Comparison of ENCODE assay signal across 15 cellular contexts in the genomic region with DNA sequence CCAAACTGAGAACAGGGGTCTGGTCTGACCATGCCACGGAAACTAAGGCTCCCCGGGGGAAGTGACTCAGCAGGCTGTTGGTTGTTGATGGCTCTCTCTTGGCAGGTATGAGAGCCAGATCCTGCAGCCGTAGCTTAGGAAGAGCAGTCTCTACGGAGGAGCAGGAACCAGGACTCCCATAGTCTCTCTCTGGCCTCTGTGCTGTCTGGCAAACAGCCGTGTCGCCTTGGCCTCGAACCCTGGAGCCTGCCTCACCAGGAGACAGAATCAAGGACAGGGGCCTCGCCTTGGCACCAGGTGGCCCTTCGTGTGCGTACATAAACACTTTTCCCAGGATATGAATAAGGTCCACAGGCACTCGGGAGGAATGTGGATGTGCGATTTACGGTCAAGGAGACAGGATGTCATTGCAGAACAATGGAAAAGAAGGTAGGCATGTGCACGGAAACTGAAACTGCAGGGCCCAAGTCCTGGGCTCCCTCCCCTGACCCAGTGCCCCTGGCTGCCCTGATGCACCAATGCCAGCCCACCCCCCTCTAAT. TPM values are rescaled to one million over a fixed set of nuclear protein-coding genes. Genes with fewer than 3 reads are reported as not detected.
DNase-seq lines count a peak whose midpoint lies in the region; ATAC-seq, FAIRE-seq and TF ChIP-seq lines count a peak whose summit lies in the region.
"Had no signal": no experiment of that assay in that cellular context is flagged by ENCODE, and none has a peak within 500 bp of the region (broad histone marks: within the 10 kb centered on the region; RNA-seq: fewer than 3 reads in every experiment).

No MANE protein-coding gene starts in this region.

- 0 out of 2 replicates have a peak overlapping the region, but pooled peaks have one; percentile 31 for H2AFZ ChIP-seq in Loucy (ENCODE audit: low read length)
- no peak overlapping the region for H2AFZ ChIP-seq in HepG2 (ENCODE audit: low read length)

- CTCF ChIA-PET in HepG2 (lab: Yijun Ruan, JAX; ENCODE audit: low intra/inter-chr PET ratio, low total read pairs) = no interaction called here

- H3K9me3 Mint-ChIP-seq in HFFc6 = no peaks in the 10 kb centered on the region
- H3K9me3 Mint-ChIP-seq: activated CD4-positive, alpha-beta T cell treated with anti-CD3 and anti-CD28 coated beads, Interleukin-2, amount 10 ng/mL, durations not matched to agents 7 days and 5 days; CD4-positive, alpha-beta T cell had no signal

- peaks cover 13% of the 10 kb centered on the region for H3K4me1 ChIP-seq in Loucy (ENCODE audit: insufficient read depth, low read length, poor library complexity, severe bottlenecking)
- peaks cover 36% of the 10 kb centered on the region for H3K4me1 ChIP-seq in HepG2 (ENCODE audit: insufficient read depth, low read length)
- H3K4me1 ChIP-seq in spleen = peaks cover 0 to 53% (median 19%) of the 10 kb centered on the region in 6 donors

- H3K9me3 ChIP-seq in Loucy (ENCODE audit: insufficient read depth, low read depth, low read length) (no peaks in the 10 kb centered on the region), HepG2 (ENCODE audit: low read length) (no peaks in the 10 kb centered on the region), spleen (no peaks in the 10 kb centered on the region)

- no peak for TF ChIP-seq POLR2A in HepG2 (IDR thresholded peaks at IDR 0.05; ENCODE audit: insufficient read depth in 1 of 2, low read depth in 2 of 2, low read length in 2 of 2)
- TF ChIP-seq POLR2A in spleen (IDR thresholded peaks at IDR 0.05) = no peak

- H3K4me3 ChIP-seq in Loucy (ENCODE audit: low read length, poor library complexity, severe bottlenecking) (no peak overlapping the region), HepG2 (replicated peaks in 1 of 3; ENCODE audit: insufficient read depth in 1 of 3, low read depth in 2 of 3, low read length in 3 of 3) (no peak overlapping the region; a peak in 1 of 6 replicates), spleen (no peak overlapping the region)

- POLR2A ChIA-PET in HepG2 (lab: Yijun Ruan, JAX) = no interaction called here

- H4K20me1 ChIP-seq in Loucy (ENCODE audit: insufficient read depth, low read length, poor library complexity, severe bottlenecking) (no peaks in the 10 kb centered on the region), HepG2 (ENCODE audit: insufficient read depth, low read length) (no peaks in the 10 kb centered on the region)

- 26% methylated on average over 7 of the region's 14 CpGs for WGBS in HepG2 (ENCODE audit: low lambda C conversion rate)
- 47 to 62% (median 56%) methylated on average over 10 to 14 of the region's 14 CpGs for WGBS in spleen, 5 donors

- no peak overlapping the region for H3K27ac Mint-ChIP-seq in HFFc6
- H3K27ac Mint-ChIP-seq: activated CD4-positive, alpha-beta T cell treated with anti-CD3 and anti-CD28 coated beads, Interleukin-2, amount 10 ng/mL, durations not matched to agents 7 days and 5 days; CD4-positive, alpha-beta T cell had no signal

- H3K27me3 Mint-ChIP-seq in HFFc6 (ENCODE audit: insufficient read depth) = peaks cover 19% of the 10 kb centered on the region
- H3K27me3 Mint-ChIP-seq: activated CD4-positive, alpha-beta T cell treated with anti-CD3 and anti-CD28 coated beads, Interleukin-2, amount 10 ng/mL, durations not matched to agents 7 days and 5 days; CD4-positive, alpha-beta T cell had no signal

- ATAC-seq in HepG2 = peak; percentile 49

- DNase-seq in dermis blood vessel endothelial cell (peak; percentile 96), HepG2 (ENCODE audit: low spot score) (peak; percentile 28), spleen (peak; percentile 88), AML-193 (lab: John Stamatoyannopoulos, UW) (no peak), AG20443 (ENCODE audit: low spot score) (no peak), ecto neural progenitor cell (ENCODE audit: low spot score) (no peak), HFFc6 (no peak)
- DNase-seq: activated CD4-positive, alpha-beta T cell treated with anti-CD3 and anti-CD28 coated beads, Interleukin-2, amount 10 ng/mL, durations not matched to agents 7 days and 5 days; caudate nucleus; CD4-positive, alpha-beta T cell; kidney; NCI-H1417 treated with DMSO at 0.1 percent for 48 hours; NCI-H774; posterior cingulate gyrus had no signal

- in situ Hi-C loops in HepG2 (cut with HindIII; ENCODE audit: extremely low pct_ligation_motif_present, low pct_unique_long_range_greater_than_20kb) = no loop called here

- H3K4me1 Mint-ChIP-seq in HFFc6 (ENCODE audit: low read depth) = peaks cover 13% of the 10 kb centered on the region; the same call in 1 of the 2 replicates
- H3K4me1 Mint-ChIP-seq: activated CD4-positive, alpha-beta T cell treated with anti-CD3 and anti-CD28 coated beads, Interleukin-2, amount 10 ng/mL, durations not matched to agents 7 days and 5 days had no signal

- H3K36me3 ChIP-seq in Loucy (ENCODE audit: insufficient read depth, low read length) (no peaks in the 10 kb centered on the region), HepG2 (replicated peaks in 1 of 2; ENCODE audit: control insufficient read depth in 1 of 2, insufficient read depth in 2 of 2, low read length in 2 of 2) (no peaks in the 10 kb centered on the region), spleen (no peaks in the 10 kb centered on the region)

- peak overlapping the region; percentile 3 for H3K9ac ChIP-seq in Loucy (ENCODE audit: low read depth, low read length, poor library complexity, severe bottlenecking)
- H3K9ac ChIP-seq in HepG2 (ENCODE audit: insufficient read depth, low read depth, low read length) = no peak overlapping the region

- H3F3A ChIP-seq in Loucy (ENCODE audit: low read depth) = no peaks in the 10 kb centered on the region

- no peaks in the 10 kb centered on the region for H3K36me3 Mint-ChIP-seq in HFFc6 (ENCODE audit: low read depth)

- no peak for FAIRE-seq in HepG2 (lab: Jason Lieb, UNC)
- FAIRE-seq: kidney had no signal

- no TSS peak for BruUV-seq in HepG2 (replicated peaks; lab: Mats Ljungman, UMichigan)

- H3K9me2 ChIP-seq in Loucy (replicated peaks; ENCODE audit: low read depth, low read length) = no peaks in the 10 kb centered on the region

- H3K27me3 ChIP-seq in Loucy (ENCODE audit: insufficient read depth, low read length, poor library complexity, severe bottlenecking) (no peaks in the 10 kb centered on the region), HepG2 (ENCODE audit: control insufficient read depth in 1 of 2, insufficient read depth in 2 of 2, low read length in 2 of 2) (peaks cover 9 to 49% of the 10 kb centered on the region in 2 experiments; a peak in 4 of 5 replicates), spleen (replicated peaks in 1 of 7) (no peaks in the 10 kb centered on the region)

- peak overlapping the region; percentile 27 for H3K4me2 ChIP-seq in Loucy (ENCODE audit: low read depth, low read length, poor library complexity, severe bottlenecking)
- peak overlapping the region; percentile 19; the same call in 1 of the 2 replicates for H3K4me2 ChIP-seq in HepG2 (ENCODE audit: low read depth, low read length)

- TF ChIP-seq RAD21 in HepG2 (CRISPR knock-in tag; IDR thresholded peaks at IDR 0.05) = no peak

- TF ChIP-seq CTCF in Loucy (conservative IDR thresholded peaks at IDR 0.05; ENCODE audit: low read length) = no peak
- TF ChIP-seq CTCF in HepG2 (CRISPR knock-in tag; IDR thresholded peaks at IDR 0.05) = no peak
- TF ChIP-seq CTCF in spleen (IDR thresholded peaks at IDR 0.05 in 8 of 11, conservative IDR thresholded peaks at IDR 0.05 in 3 of 11) = no peak
- no peak for TF ChIP-seq CTCF in HFFc6 (IDR thresholded peaks at IDR 0.05)

- no peaks in the 10 kb centered on the region for H3K79me2 ChIP-seq in Loucy (ENCODE audit: insufficient read depth, low read length)
- no peaks in the 10 kb centered on the region for H3K79me2 ChIP-seq in HepG2 (ENCODE audit: insufficient read depth, low read length)

- H3K4me3 Mint-ChIP-seq in HFFc6 = no peak overlapping the region
- H3K4me3 Mint-ChIP-seq: activated CD4-positive, alpha-beta T cell treated with anti-CD3 and anti-CD28 coated beads, Interleukin-2, amount 10 ng/mL, durations not matched to agents 7 days and 5 days; CD4-positive, alpha-beta T cell had no signal

- H3K27ac ChIP-seq in HepG2 (ENCODE audit: extremely low read length, insufficient read depth, low read length) = no peak overlapping the region
- H3K27ac ChIP-seq in spleen = peak overlapping the region in 7 of 8 donors; percentile 61 to 88 (median 81)

- intact Hi-C loops in HepG2 (cut with micrococcal nuclease; ENCODE audit: unreplicated experiment) = no loop called here
- intact Hi-C loops in spleen (cut with DNase I; ENCODE audit: low total_unique reads) = no loop called here

- TF ChIP-seq EP300 in HepG2 (IDR thresholded peaks at IDR 0.05; ENCODE audit: low read depth in 2 of 2, low read length in 2 of 2) (no peak), HepG2 (CRISPR knock-in tag; IDR thresholded peaks at IDR 0.05; ENCODE audit: borderline replicate concordance) (no peak)

TF ChIP-seq in HepG2, 621 proteins besides CTCF, POLR2A, EP300 and RAD21 (continues in another document):
- 0 out of 2 replicates have a peak, but pooled peaks have one; percentile 32 for TF ChIP-seq MED1 (CRISPR knock-in tag; IDR thresholded peaks at IDR 0.05)

RNA-seq across cellular contexts. Expression of gene VWF, which starts 7.9 kb away (rescaled TPM):
- 3,052 and 3,683 TPM in 2 replicates for total RNA-seq in dermis blood vessel endothelial cell
- total RNA-seq in HepG2 (2016; rRNA removed; fragmentation: Illumina TruSeq; extraction: Trizol) = 0.20 and 0.22 TPM in 2 replicates
- not detected in 2 replicates for total RNA-seq in HepG2 (2016; cell fraction: cytosol; rRNA removed; fragmentation: Illumina TruSeq; extraction: Trizol; ENCODE audit: low read depth)
- 0.15 and 0.28 TPM in 2 replicates for total RNA-seq in HepG2 (2016; cell fraction: insoluble cytoplasmic fraction; rRNA removed; fragmentation: Illumina TruSeq; extraction: Trizol)
- total RNA-seq in HepG2 (2016; cell fraction: membrane; rRNA removed; fragmentation: Illumina TruSeq; extraction: Trizol) = 0.03 and 0.15 TPM in 2 replicates
- total RNA-seq in HepG2 (2016; cell fraction: nucleus; rRNA removed; fragmentation: Illumina TruSeq; extraction: Trizol) = 0.12 and 0.19 TPM in 2 replicates
- polyA plus RNA-seq in HepG2 (2011; rRNA removed) = 0.25 and 0.63 TPM in 2 replicates
- polyA plus RNA-seq in HepG2 (2011; cell fraction: cytosol; rRNA removed) = 0.27 and 0.51 TPM in 2 replicates
- 0.79 and 2.1 TPM in 2 replicates for polyA plus RNA-seq in HepG2 (2011; cell fraction: nucleus; rRNA removed)
- polyA plus RNA-seq in HepG2 (2012) = 0.89 and 2.0 TPM in 2 replicates
- polyA plus RNA-seq in HepG2 (2016; cell fraction: cytosol; fragmentation: Illumina TruSeq; extraction: Trizol; ENCODE audit: low read depth) = 0.08 TPM in 1 of 2 replicates, not detected in the other
- 0.23 and 0.40 TPM in 2 replicates for polyA plus RNA-seq in HepG2 (2016; cell fraction: insoluble cytoplasmic fraction; fragmentation: Illumina TruSeq; extraction: Trizol; ENCODE audit: low read depth)
- not detected in 2 replicates for polyA plus RNA-seq in HepG2 (2016; cell fraction: membrane; fragmentation: Illumina TruSeq; extraction: Trizol; ENCODE audit: low read depth)
- polyA plus RNA-seq in HepG2 (2016; cell fraction: nucleus; fragmentation: Illumina TruSeq; extraction: Trizol; ENCODE audit: insufficient read depth, low read depth) = 0.08 and 0.84 TPM in 2 replicates
- polyA minus RNA-seq in HepG2 (2011; rRNA and poly(A)+ RNA removed; ENCODE audit: low replicate concordance) = 0.21 and 3.2 TPM in 2 replicates
- 0.26 and 0.89 TPM in 2 replicates for polyA minus RNA-seq in HepG2 (2011; cell fraction: cytosol; rRNA and poly(A)+ RNA removed)
- 1.5 and 2.4 TPM in 2 replicates for polyA minus RNA-seq in HepG2 (2011; cell fraction: nucleus; rRNA and poly(A)+ RNA removed)
- total RNA-seq in spleen = 100 to 1,000 TPM; 272 to 957 (median 395) TPM
- 10 to 100 TPM; 12.9 to 38.6 (median 15.5) TPM for polyA plus RNA-seq in spleen
- under 1 TPM; 0.02 to 0.25 (median 0.10) TPM for total RNA-seq in HFFc6 (2021; fragmentation: NEBNext Ultra II Directional; extraction: Animal tissue kit (Norgen Biotek cat#: 25700))
- total RNA-seq: activated CD4-positive, alpha-beta T cell treated with anti-CD3 and anti-CD28 coated beads, Interleukin-2, amount 10 ng/mL, durations not matched to agents 7 days and 5 days had no signal

Comparison
In these comparisons a context has a peak if more than half of its experiments do, and no peak if none do; other contexts are left out.
1. DNase-seq: peak in dermis blood vessel endothelial cell (single experiment), HepG2 (single experiment) and spleen (single experiment); none in AML-193 (0 of 2), AG20443 (single experiment), ecto neural progenitor cell (single experiment) and HFFc6 (single experiment).
2. RNA of gene VWF, which starts 7.9 kb away (total RNA-seq): 3,052 to 3,683 TPM in dermis blood vessel endothelial cell and 272 to 957 TPM in spleen; 0.03 to 0.28 TPM in HepG2 and 0.02 to 0.25 TPM in HFFc6; every median in the first group is over 100 times any median in the second.